Comparison of ENCODE assay signal across 14 cellular contexts in genomic region chrX:124358796-124359386, GRCh38. TPM values are rescaled to one million over a fixed set of nuclear protein-coding genes. Genes with fewer than 3 reads are reported as not detected.
DNase-seq lines count a peak whose midpoint lies in the region; ATAC-seq, FAIRE-seq and TF ChIP-seq lines count a peak whose summit lies in the region.
"Had no signal": no experiment of that assay in that cellular context is flagged by ENCODE, and none has a peak within 500 bp of the region (broad histone marks: within the 10 kb centered on the region; RNA-seq: fewer than 3 reads in every experiment).

No MANE protein-coding gene starts in this region.

- WGBS in GM12878 (ENCODE audit: insufficient coverage, insufficient replicate concordance, low lambda C conversion rate, missing lambda C conversion rate): 0% methylated on average over 3 of the region's 3 CpGs

- no peaks in the 10 kb centered on the region for H3K36me3 ChIP-seq in GM12878 (ENCODE audit: control insufficient read depth in 2 of 2, insufficient read depth in 2 of 2, low read length in 1 of 2)
- H3K36me3 ChIP-seq in mucosa of descending colon (ENCODE audit: low read depth): no peaks in the 10 kb centered on the region
- H3K36me3 ChIP-seq: right atrium auricular region had no signal

- no peaks in the 10 kb centered on the region for H3K9me3 ChIP-seq in GM12878 (replicated peaks; ENCODE audit: control insufficient read depth, insufficient read depth, low read length)
- H3K9me3 ChIP-seq in mucosa of descending colon: no peaks in the 10 kb centered on the region

- no peak overlapping the region; the same call in 1 of the 2 replicates for H2AFZ ChIP-seq in GM12878 (ENCODE audit: control insufficient read depth, low read depth, low read length)

- CTCF ChIA-PET in GM12878 (lab: Yijun Ruan, JAX): no interaction called here

- no peaks in the 10 kb centered on the region for H3K79me2 ChIP-seq in GM12878 (ENCODE audit: control insufficient read depth, insufficient read depth, low read length)

- H4K20me1 ChIP-seq in GM12878 (ENCODE audit: control insufficient read depth, insufficient read depth): no peaks in the 10 kb centered on the region

- in situ Hi-C loops in GM12878 (cut with MboI): no loop called here

- no peak for TF ChIP-seq RAD21 in GM12878 (IDR thresholded peaks at IDR 0.05; ENCODE audit: insufficient read depth, low read depth, low read length)

- H3K27ac ChIP-seq in GM12878 (ENCODE audit: control insufficient read depth, insufficient read depth): no peak overlapping the region
- H3K27ac ChIP-seq: foreskin keratinocyte, HL-60, right atrium auricular region had no signal

- no peak for TF ChIP-seq CTCF in GM12865 (IDR thresholded peaks at IDR 0.05; ENCODE audit: insufficient read depth, low read depth, low read length, missing control alignments)
- no peak for TF ChIP-seq CTCF in GM12878 (IDR thresholded peaks at IDR 0.05 in 2 of 3, conservative IDR thresholded peaks at IDR 0.05 in 1 of 3; ENCODE audit: control insufficient read depth in 2 of 3, extremely low read depth in 1 of 3, insufficient read depth in 1 of 3, low read depth in 3 of 3, low read length in 3 of 3)
- no peak for TF ChIP-seq CTCF in mucosa of descending colon (IDR thresholded peaks at IDR 0.05)

- no peak overlapping the region for H3K9ac ChIP-seq in GM12878 (ENCODE audit: control insufficient read depth, insufficient read depth, low read length)

- SMC1A ChIA-PET in GM12878 (lab: Charles Lee; ENCODE audit: uncharacterized antibody, unreplicated experiment): interaction anchor here (0.8 to 1.0 kb wide), 2 partner anchors 13 to 14 kb away, joined by 3 read pairs; no protein-coding TSS in a partner anchor

- H3K4me1 ChIP-seq in GM12878 (ENCODE audit: control insufficient read depth, insufficient read depth, low read length) (no peaks in the 10 kb centered on the region), mucosa of descending colon (ENCODE audit: low read depth) (no peaks in the 10 kb centered on the region)
- H3K4me1 ChIP-seq: foreskin keratinocyte, right atrium auricular region had no signal

- BruUV-seq in GM12878 (replicated peaks; lab: Mats Ljungman, UMichigan): no TSS peak

- FAIRE-seq in GM12878 (lab: Jason Lieb, UNC): no peak
- FAIRE-seq: keratinocyte had no signal

- no peaks in the 10 kb centered on the region for H3K27me3 ChIP-seq in GM12878 (replicated peaks in 1 of 2; ENCODE audit: control insufficient read depth in 2 of 2, insufficient read depth in 2 of 2, low read length in 1 of 2)
- H3K27me3 ChIP-seq: foreskin keratinocyte, right atrium auricular region had no signal

- peak; percentile 47 for ATAC-seq in GM19324 (IDR thresholded peaks at IDR 0.05; ENCODE audit: low FRiP score, unreplicated experiment)
- peak; percentile 70 for ATAC-seq in HG03354 (IDR thresholded peaks at IDR 0.05; ENCODE audit: poor library complexity, severe bottlenecking, unreplicated experiment)
- peak; percentile 49 for ATAC-seq in GM12878
- ATAC-seq in mucosa of descending colon: no peak
- ATAC-seq: foreskin keratinocyte had no signal

- DNase-seq in GM12865 (ENCODE audit: low read depth) (peak; percentile 8), GM12878 (ENCODE audit: low read depth, low spot score) (no peak), HK-2 (ENCODE audit: unreplicated experiment) (no peak), SHP77 (lab: John Stamatoyannopoulos, UW) (no peak), NCI-H69 (lab: John Stamatoyannopoulos, UW) (no peak), mucosa of descending colon (no peak)
- DNase-seq: C1 segment of cervical spinal cord, foreskin keratinocyte had no signal

- RAD21 ChIA-PET in GM12878 (lab: Charles Lee; ENCODE audit: unreplicated experiment): no interaction called here

- no peak for TF ChIP-seq POLR2A in GM12878 (IDR thresholded peaks at IDR 0.05; ENCODE audit: low read depth, low read length)

- TF ChIP-seq EP300 in GM12878 (IDR thresholded peaks at IDR 0.05; ENCODE audit: borderline replicate concordance in 1 of 2, control insufficient read depth in 1 of 2, low read depth in 2 of 2, low read length in 2 of 2): no peak

- H3K4me3 ChIP-seq in GM12865 (ENCODE audit: low read depth, low read length): no peak overlapping the region
- no peak overlapping the region for H3K4me3 ChIP-seq in GM12878
- no peak overlapping the region for H3K4me3 ChIP-seq in mucosa of descending colon
- H3K4me3 ChIP-seq: right atrium auricular region had no signal

- no peak overlapping the region for H3K4me2 ChIP-seq in GM12878 (ENCODE audit: control insufficient read depth, insufficient read depth)

- POLR2A ChIA-PET in GM12878 (lab: Charles Lee): no interaction called here

- intact Hi-C loops in GM12878 (cut with micrococcal nuclease; ENCODE audit: unreplicated experiment) (no loop called here), mucosa of descending colon (cut with DNase I, micrococcal nuclease) (no loop called here)

TF ChIP-seq in GM12878, 131 proteins besides CTCF, POLR2A, EP300 and RAD21:
- TF ChIP-seq USF2 (IDR thresholded peaks at IDR 0.05; ENCODE audit: borderline replicate concordance, low read depth, low read length) (no peak), POLR2AphosphoS5 (IDR thresholded peaks at IDR 0.05; ENCODE audit: low read length) (no peak), CEBPB (IDR thresholded peaks at IDR 0.05; ENCODE audit: borderline replicate concordance in 1 of 2, low read depth in 2 of 2, low read length in 2 of 2) (no peak), RELA (IDR thresholded peaks at IDR 0.05; ENCODE audit: borderline replicate concordance, partially characterized antibody) (no peak)

RNA-seq across cellular contexts. Expression of gene SH2D1A, which starts 12.5 kb away (rescaled TPM):
- total RNA-seq in GM12878 (2013; cell fraction: nucleolus; rRNA removed): 0.19 TPM in 1 of 2 replicates, not detected in the other
- total RNA-seq in GM12878 (2014; rRNA removed) (0.27 and 0.45 TPM in 2 replicates), GM12878 (2014; rRNA removed; fragmentation: Illumina TruSeq; extraction: Trizol) (0.41 and 0.49 TPM in 2 replicates), GM12878 (2021) (0.29 and 0.33 TPM in 2 replicates), mucosa of descending colon (under 1 TPM; 0.32 to 0.75 (median 0.55) TPM)
- polyA plus RNA-seq in GM12878 (2011; ENCODE audit: low read depth): not detected
- polyA plus RNA-seq in GM12878 (2011; rRNA removed) (8.8 and 13.1 TPM in 2 replicates), GM12878 (2014; fragmentation: Illumina TruSeq; extraction: Trizol) (0.54 and 0.67 TPM in 2 replicates), GM12878 (2014; fragmentation: Nextera tagmentation; extraction: Ambion mirVana) (under 1 TPM; 0.71 to 0.84 TPM), GM12878 (2014; rRNA removed) (0.36 and 0.37 TPM in 2 replicates), GM12878 (2016; fragmentation: Nextera tagmentation; extraction: Ambion mirVana) (under 1 TPM in 1 of 2 experiments, not detected in 1; 0.74 TPM)
- polyA plus RNA-seq in GM12878 (2011; cell fraction: cytosol; rRNA removed): 11.2 and 12.1 TPM in 2 replicates
- 4.3 and 4.6 TPM in 2 replicates for polyA plus RNA-seq in GM12878 (2011; cell fraction: nucleus; rRNA removed)
- polyA plus RNA-seq in GM12878 (2012): 0.18 TPM in 1 of 2 replicates, not detected in the other
- polyA minus RNA-seq in GM12878 (2011; rRNA and poly(A)+ RNA removed): 9.3 and 12.8 TPM in 2 replicates
- 5.2 and 5.4 TPM in 2 replicates for polyA minus RNA-seq in GM12878 (2011; cell fraction: cytosol; rRNA and poly(A)+ RNA removed)
- 2.9 and 4.9 TPM in 2 replicates for polyA minus RNA-seq in GM12878 (2011; cell fraction: nucleus; rRNA and poly(A)+ RNA removed)
- total RNA-seq: foreskin keratinocyte, G401 had no signal
- polyA plus RNA-seq: foreskin keratinocyte had no signal

RNA-seq across cellular contexts. Expression of gene TEX13D, which starts 26.4 kb away (rescaled TPM):
- 0.21 TPM in 1 of 2 replicates, not detected in the other for total RNA-seq in GM12878 (2013; cell fraction: nucleolus; rRNA removed)
- 0.11 and 0.22 TPM in 2 replicates for total RNA-seq in GM12878 (2014; rRNA removed)
- 0.14 and 0.22 TPM in 2 replicates for total RNA-seq in GM12878 (2014; rRNA removed; fragmentation: Illumina TruSeq; extraction: Trizol)
- total RNA-seq in GM12878 (2021): 0.15 and 0.24 TPM in 2 replicates
- not detected for polyA plus RNA-seq in GM12878 (2011; ENCODE audit: low read depth)
- polyA plus RNA-seq in GM12878 (2011; rRNA removed): 2.9 and 4.6 TPM in 2 replicates
- polyA plus RNA-seq in GM12878 (2011; cell fraction: cytosol; rRNA removed): 1.2 and 1.5 TPM in 2 replicates
- 0.80 and 0.87 TPM in 2 replicates for polyA plus RNA-seq in GM12878 (2011; cell fraction: nucleus; rRNA removed)
- polyA plus RNA-seq in GM12878 (2012): 0.11 TPM in 1 of 2 replicates, not detected in the other
- 0.17 and 0.19 TPM in 2 replicates for polyA plus RNA-seq in GM12878 (2014; fragmentation: Illumina TruSeq; extraction: Trizol)
- under 1 TPM in 1 of 2 experiments, not detected in 1; 0.20 TPM for polyA plus RNA-seq in GM12878 (2014; fragmentation: Nextera tagmentation; extraction: Ambion mirVana)
- 0.10 and 0.31 TPM in 2 replicates for polyA plus RNA-seq in GM12878 (2014; rRNA removed)
- polyA plus RNA-seq in GM12878 (2016; fragmentation: Nextera tagmentation; extraction: Ambion mirVana): under 1 TPM; 0.13 to 0.14 TPM
- 1.0 TPM in 2 replicates for polyA minus RNA-seq in GM12878 (2011; rRNA and poly(A)+ RNA removed)
- 0.40 and 0.52 TPM in 2 replicates for polyA minus RNA-seq in GM12878 (2011; cell fraction: cytosol; rRNA and poly(A)+ RNA removed)
- polyA minus RNA-seq in GM12878 (2011; cell fraction: nucleus; rRNA and poly(A)+ RNA removed): 0.57 and 0.85 TPM in 2 replicates
- not detected for total RNA-seq in mucosa of descending colon
- total RNA-seq: foreskin keratinocyte, G401, right atrium auricular region had no signal
- polyA plus RNA-seq: foreskin keratinocyte, keratinocyte had no signal
